In genomic region chr20:36924167-36925045, GRCh38 we compare ENCODE assay signal across 12 cellular contexts. TPM values are rescaled to one million over a fixed set of nuclear protein-coding genes. Genes with fewer than 3 reads are reported as not detected.
DNase-seq lines count a peak whose midpoint lies in the region; TF ChIP-seq lines count a peak whose summit lies in the region.
"Had no signal": no experiment of that assay in that cellular context is flagged by ENCODE, and none has a peak within 500 bp of the region (broad histone marks: within the 10 kb centered on the region; RNA-seq: fewer than 3 reads in every experiment).

No MANE protein-coding gene starts in this region.

- H2BK12ac ChIP-seq in mesenchymal stem cell (ENCODE audit: low read length in 2 of 2) = no peak overlapping the region

- H3K14ac ChIP-seq in mesenchymal stem cell (ENCODE audit: low read length in 2 of 2) = no peak overlapping the region

- WGBS in mesenchymal stem cell = 93% methylated on average over 8 of the region's 9 CpGs

- no peak overlapping the region for H3K4me3 ChIP-seq in mesenchymal stem cell (ENCODE audit: insufficient read depth in 1 of 2, low read depth in 1 of 2, low read length in 2 of 2)
- no peak overlapping the region for H3K4me3 ChIP-seq in effector memory CD4-positive, alpha-beta T cell (ENCODE audit: insufficient read depth, low read depth, low read length, poor library complexity, severe bottlenecking)
- H3K4me3 ChIP-seq: hepatocyte, lower lobe of right lung, psoas muscle, stomach had no signal

- peaks cover 2% of the 10 kb centered on the region for H3K4me1 ChIP-seq in mesenchymal stem cell (ENCODE audit: control insufficient read depth, insufficient read depth, low read depth, low read length)
- peaks cover 5% of the 10 kb centered on the region for H3K4me1 ChIP-seq in effector memory CD4-positive, alpha-beta T cell (ENCODE audit: control insufficient read depth, insufficient read depth, low read length, poor library complexity, severe bottlenecking)
- H3K4me1 ChIP-seq: psoas muscle had no signal

- in situ Hi-C loops in Caki2 (cut with HindIII; ENCODE audit: low pct_unique_long_range_greater_than_20kb, low sequenced_read_pairs) = no loop called here

- H3K27ac ChIP-seq in C4-2B (peak overlapping the region; percentile 18; the same call in 1 of the 2 replicates), mesenchymal stem cell (ENCODE audit: low read length, poor library complexity, severe bottlenecking) (peak overlapping the region; percentile 56)
- no peak overlapping the region for H3K27ac ChIP-seq in effector memory CD4-positive, alpha-beta T cell (ENCODE audit: insufficient read depth, low read length, poor library complexity, severe bottlenecking)
- H3K27ac ChIP-seq: hepatocyte, lower lobe of right lung, psoas muscle had no signal

- H3K4ac ChIP-seq in mesenchymal stem cell (ENCODE audit: low read depth in 1 of 2, low read length in 2 of 2) = no peak overlapping the region

- POLR2A ChIA-PET in activated CD4-positive, alpha-beta memory T cell treated with anti-CD3 and anti-CD28 coated beads for 36 hours (lab: Charles Lee) = no interaction called here

- TF ChIP-seq CTCF in C4-2B (conservative IDR thresholded peaks at IDR 0.05) = no peak

- H2BK5ac ChIP-seq in mesenchymal stem cell (ENCODE audit: low read depth, low read length, poor library complexity, severe bottlenecking) = no peak overlapping the region

- CTCF ChIA-PET in activated CD4-positive, alpha-beta memory T cell treated with anti-CD3 and anti-CD28 coated beads for 36 hours (lab: Charles Lee) = interaction anchor here (0.5 to 1.5 kb wide), 3 partner anchors 8 to 167 kb away, joined by 3 to 4 read pairs (median 3); no protein-coding TSS in a partner anchor

- no peaks in the 10 kb centered on the region for H3K27me3 Mint-ChIP-seq in activated CD4-positive, alpha-beta memory T cell treated with anti-CD3 and anti-CD28 coated beads for 36 hours

- no peaks in the 10 kb centered on the region for H3K79me1 ChIP-seq in mesenchymal stem cell (replicated peaks; ENCODE audit: low read length, poor library complexity, severe bottlenecking)

- H3K23ac ChIP-seq in mesenchymal stem cell (ENCODE audit: low read length in 2 of 2) = no peak overlapping the region

- no peak overlapping the region for H3K4me3 Mint-ChIP-seq in activated CD4-positive, alpha-beta memory T cell treated with anti-CD3 and anti-CD28 coated beads for 36 hours

- DNase-seq in Caki2 (ENCODE audit: low read depth) (peak; percentile 91), mesenchymal stem cell (no peak), posterior cingulate gyrus (no peak), epidermal melanocyte (ENCODE audit: insufficient read length, low spot score) (no peak)
- DNase-seq in activated CD4-positive, alpha-beta memory T cell treated with anti-CD3 and anti-CD28 coated beads for 36 hours = no peak
- DNase-seq in effector memory CD4-positive, alpha-beta T cell = no peak
- DNase-seq: lower lobe of right lung; psoas muscle; stimulated activated CD4-positive, alpha-beta T cell treated with anti-CD3 and anti-CD28 coated beads, Interleukin-4, amount 100 ng/mL, for 1 hour; stomach had no signal

- H3K36me3 ChIP-seq in mesenchymal stem cell (ENCODE audit: control insufficient read depth in 1 of 2, insufficient read depth in 2 of 2, low read depth in 1 of 2, low read length in 2 of 2) = peaks cover 3 to 38% of the 10 kb centered on the region in 2 experiments
- H3K36me3 ChIP-seq in effector memory CD4-positive, alpha-beta T cell (ENCODE audit: control insufficient read depth, insufficient read depth, low read length) = peaks cover 81% of the 10 kb centered on the region

- H3K9ac ChIP-seq in mesenchymal stem cell (ENCODE audit: low read length) = no peak overlapping the region

- peaks cover 33% of the 10 kb centered on the region for H3K36me3 Mint-ChIP-seq in activated CD4-positive, alpha-beta memory T cell treated with anti-CD3 and anti-CD28 coated beads for 36 hours

- H4K91ac ChIP-seq in mesenchymal stem cell (ENCODE audit: low read length) = no peak overlapping the region

- H3K4me2 ChIP-seq in mesenchymal stem cell (ENCODE audit: low read length, poor library complexity, severe bottlenecking) = no peak overlapping the region
- H3K4me2 ChIP-seq: hepatocyte had no signal

- intact Hi-C loops in activated CD4-positive, alpha-beta memory T cell treated with anti-CD3 and anti-CD28 coated beads for 36 hours (cut with micrococcal nuclease) = no loop called here
- intact Hi-C loops in posterior cingulate gyrus (cut with DNase I) = no loop called here

- H4K8ac ChIP-seq in mesenchymal stem cell (ENCODE audit: low read length) = no peak overlapping the region

- H3K27ac Mint-ChIP-seq in activated CD4-positive, alpha-beta memory T cell treated with anti-CD3 and anti-CD28 coated beads for 36 hours = peak overlapping the region; percentile 68

- H3K9me3 ChIP-seq in mesenchymal stem cell (ENCODE audit: control insufficient read depth, low read length) = no peaks in the 10 kb centered on the region
- no peaks in the 10 kb centered on the region for H3K9me3 ChIP-seq in effector memory CD4-positive, alpha-beta T cell (ENCODE audit: control insufficient read depth, low read length)
- H3K9me3 ChIP-seq: lower lobe of right lung, psoas muscle, stomach had no signal

- H2BK15ac ChIP-seq in mesenchymal stem cell (ENCODE audit: low read depth, poor library complexity, severe bottlenecking) = no peak overlapping the region

- no peak overlapping the region for H2BK120ac ChIP-seq in mesenchymal stem cell (ENCODE audit: low read depth, low read length)

- H3K4me1 Mint-ChIP-seq in activated CD4-positive, alpha-beta memory T cell treated with anti-CD3 and anti-CD28 coated beads for 36 hours (ENCODE audit: low read depth) = peaks cover 32% of the 10 kb centered on the region

- H3K9me3 Mint-ChIP-seq in activated CD4-positive, alpha-beta memory T cell treated with anti-CD3 and anti-CD28 coated beads for 36 hours = no peaks in the 10 kb centered on the region

- H2AFZ ChIP-seq in mesenchymal stem cell (ENCODE audit: low read depth, low read length) = no peak overlapping the region
- H2AFZ ChIP-seq: hepatocyte had no signal

- H3K27me3 ChIP-seq in mesenchymal stem cell (ENCODE audit: control insufficient read depth in 1 of 2, insufficient read depth in 1 of 2, low read length in 2 of 2) = no peaks in the 10 kb centered on the region
- no peaks in the 10 kb centered on the region for H3K27me3 ChIP-seq in effector memory CD4-positive, alpha-beta T cell (replicated peaks; ENCODE audit: control insufficient read depth, insufficient read depth, low read length, poor library complexity, severe bottlenecking)
- H3K27me3 ChIP-seq: hepatocyte, stomach had no signal

- no peak overlapping the region for H3K18ac ChIP-seq in mesenchymal stem cell (ENCODE audit: low read depth in 1 of 2, low read length in 2 of 2)

- H2AK5ac ChIP-seq in mesenchymal stem cell (ENCODE audit: low read length, severe bottlenecking) = no peak overlapping the region

RNA-seq across cellular contexts. Expression of gene SAMHD1, which starts 27.1 kb away (rescaled TPM):
- 9.8 and 15.7 TPM in 2 replicates for total RNA-seq in Caki2 (2014; rRNA removed; shearing (Covaris generic); ENCODE audit: low replicate concordance)
- 10 to 100 TPM; 50.4 to 57.7 TPM for total RNA-seq in activated CD4-positive, alpha-beta memory T cell treated with anti-CD3 and anti-CD28 coated beads for 36 hours
- polyA plus RNA-seq in mesenchymal stem cell (2013, experiment 1 of 2) = 16.7 TPM
- polyA plus RNA-seq in mesenchymal stem cell (2013, experiment 2 of 2) = 16.7 TPM

RNA-seq across cellular contexts. Expression of gene TLDC2, which starts 48.5 kb away (rescaled TPM):
- total RNA-seq in Caki2 (2014; rRNA removed; shearing (Covaris generic); ENCODE audit: low replicate concordance) = 13.6 and 23.6 TPM in 2 replicates
- not detected for total RNA-seq in activated CD4-positive, alpha-beta memory T cell treated with anti-CD3 and anti-CD28 coated beads for 36 hours
- not detected for polyA plus RNA-seq in mesenchymal stem cell (2013, experiment 1 of 2)
- polyA plus RNA-seq in mesenchymal stem cell (2013, experiment 2 of 2) = not detected

Comparison
In these comparisons a context has a peak if more than half of its experiments do, and no peak if none do; other contexts are left out.
1. RNA of gene TLDC2, which starts 48.5 kb away (total RNA-seq): 13.6 to 23.6 TPM in Caki2; not detected in activated CD4-positive, alpha-beta memory T cell treated with anti-CD3 and anti-CD28 coated beads for 36 hours; every median in the first group is over 10 times any median in the second.